In genomic region chr4:86592553-86593249, GRCh38 we compare ENCODE assay signal across 10 cellular contexts. TPM values are rescaled to one million over a fixed set of nuclear protein-coding genes. Genes with fewer than 3 reads are reported as not detected.
DNase-seq lines count a peak whose midpoint lies in the region; ATAC-seq and TF ChIP-seq lines count a peak whose summit lies in the region.
"Had no signal": no experiment of that assay in that cellular context is flagged by ENCODE, and none has a peak within 500 bp of the region (broad histone marks: within the 10 kb centered on the region; RNA-seq: fewer than 3 reads in every experiment).

No MANE protein-coding gene starts in this region.

- H3K27me3 ChIP-seq in left ventricle myocardium inferior (ENCODE audit: low read depth) (peaks cover 45% of the 10 kb centered on the region), brain microvascular endothelial cell (replicated peaks) (no peaks in the 10 kb centered on the region), layer of hippocampus (ENCODE audit: control insufficient read depth, insufficient read depth, low read length) (no peaks in the 10 kb centered on the region)

- ATAC-seq in left cardiac atrium (no peak), GM21576 (IDR thresholded peaks at IDR 0.05; ENCODE audit: unreplicated experiment) (no peak), GM19452 (IDR thresholded peaks at IDR 0.05; ENCODE audit: unreplicated experiment) (no peak), left colon (no peak)

- H3K4me1 ChIP-seq in left ventricle myocardium inferior, result peaks cover 28% of the 10 kb centered on the region

- DNase-seq in left ventricle myocardium inferior (no peak), left cardiac atrium (no peak), brain microvascular endothelial cell (peak; percentile 35), amygdala (lab: John Stamatoyannopoulos, UW) (no peak), left colon (no peak)
- DNase-seq: activated CD8-positive, alpha-beta memory T cell treated with anti-CD3 and anti-CD28 coated beads, Interleukin-2, amount 50 U/mL, for 4 hours had no signal

- peak overlapping the region; percentile 74 for H3K4me3 ChIP-seq in left ventricle myocardium inferior
- no peak overlapping the region for H3K4me3 ChIP-seq in brain microvascular endothelial cell (ENCODE audit: low read depth, low read length)

- no peaks in the 10 kb centered on the region for H3K9me3 ChIP-seq in left ventricle myocardium inferior (replicated peaks)
- H3K9me3 ChIP-seq: neutrophil had no signal

- intact Hi-C loops in left ventricle myocardium inferior (cut with micrococcal nuclease) (no loop called here), left cardiac atrium (cut with DNase I) (no loop called here), left colon (cut with DNase I, micrococcal nuclease) (no loop called here)

- no peaks in the 10 kb centered on the region for H3K36me3 ChIP-seq in left ventricle myocardium inferior
- H3K36me3 ChIP-seq in brain microvascular endothelial cell (replicated peaks), result no peaks in the 10 kb centered on the region
- H3K36me3 ChIP-seq: neutrophil had no signal

- in situ Hi-C loops in brain microvascular endothelial cell (cut with HindIII; ENCODE audit: low pct_ligation_motif_present, low sequenced_read_pairs), result no loop called here

- TF ChIP-seq CTCF in left ventricle myocardium inferior (IDR thresholded peaks at IDR 0.05; ENCODE audit: borderline replicate concordance) (no peak), brain microvascular endothelial cell (IDR thresholded peaks at IDR 0.05; ENCODE audit: low read depth, low read length, missing control alignments) (no peak)

- H3K27ac ChIP-seq in left ventricle myocardium inferior (replicated peaks) (peak overlapping the region; percentile 82), brain microvascular endothelial cell (peak overlapping the region; percentile 80), layer of hippocampus (ENCODE audit: low read depth, low read length) (peak overlapping the region; percentile 68)
- H3K27ac ChIP-seq: neutrophil had no signal

RNA-seq across cellular contexts. Expression of gene PTPN13, which starts 1.4 kb away (rescaled TPM):
- total RNA-seq in left ventricle myocardium inferior (3.8 TPM), left cardiac atrium (1 to 10 TPM; 7.0 to 9.5 TPM), left colon (1 to 10 TPM; 4.3 to 4.8 TPM)
